ENCODE assay signal across 16 cellular contexts in genomic region chr9:92647671-92648446, GRCh38. TPM values are rescaled to one million over a fixed set of nuclear protein-coding genes. Genes with fewer than 3 reads are reported as not detected.
A peak's percentile ranks its signal among the peaks of the same experiment; 100 is the strongest.
DNase-seq lines count a peak whose midpoint lies in the region; ATAC-seq, FAIRE-seq and TF ChIP-seq lines count a peak whose summit lies in the region.
"Had no signal": no experiment of that assay in that cellular context is flagged by ENCODE, and none has a peak within 500 bp of the region (broad histone marks: within the 10 kb centered on the region; RNA-seq: fewer than 3 reads in every experiment).

No MANE protein-coding gene starts in this region.

- H3K27me3 ChIP-seq in right atrium auricular region: no peaks in the 10 kb centered on the region
- H3K27me3 ChIP-seq in spleen (replicated peaks in 1 of 7): no peaks in the 10 kb centered on the region
- H3K27me3 ChIP-seq in colonic mucosa: no peaks in the 10 kb centered on the region

- H3K4me3 Mint-ChIP-seq in T-helper 17 cell: no peak overlapping the region

- no peaks in the 10 kb centered on the region for H3K9me3 ChIP-seq in right atrium auricular region
- H3K9me3 ChIP-seq in kidney (ENCODE audit: control insufficient read depth in 1 of 2, low read length in 2 of 2): peaks cover 0 to 3% of the 10 kb centered on the region in 2 donors
- H3K9me3 ChIP-seq in spleen: peaks cover 0 to 18% (median 14%) of the 10 kb centered on the region in 8 donors
- H3K9me3 ChIP-seq in colonic mucosa: no peaks in the 10 kb centered on the region
- no peaks in the 10 kb centered on the region for H3K9me3 ChIP-seq in T-helper 17 cell (ENCODE audit: control insufficient read depth, low read length, poor library complexity, severe bottlenecking)
- H3K9me3 ChIP-seq: A549 had no signal

- DNase-seq in right atrium auricular region (ENCODE audit: low spot score) (peak; percentile 52), Right ventricle myocardium inferior (ENCODE audit: missing footprints) (no peak), kidney (peak; percentile 31), spleen (peak; percentile 31), colonic mucosa (no peak), GM13976 (ENCODE audit: low spot score) (no peak), T-helper 17 cell (no peak)
- DNase-seq: DMS79 treated with DMSO at 0.1 percent for 48 hours, Kasumi-1, NCI-H1105 treated with DMSO at 0.1 percent for 48 hours, NCI-H1694 treated with DMSO at 0.1 percent for 48 hours, NCI-H345, NCI-H69 had no signal

- H3K9ac ChIP-seq in kidney (ENCODE audit: low read length in 2 of 2): no peak overlapping the region
- H3K9ac ChIP-seq in colonic mucosa (ENCODE audit: low read depth in 2 of 2, low read length in 2 of 2): no peak overlapping the region

- no peak for TF ChIP-seq POLR2A in spleen (IDR thresholded peaks at IDR 0.05)

- WGBS in spleen, 5 donors: 91 to 97% (median 94%) methylated on average over 11 of the region's 11 CpGs

- no peaks in the 10 kb centered on the region for H3K27me3 Mint-ChIP-seq in T-helper 17 cell
- H3K27me3 Mint-ChIP-seq: IgD-negative memory B cell had no signal

- ATAC-seq in Right ventricle myocardium inferior (no peak), T-helper 17 cell (no peak)
- ATAC-seq: HCT116 had no signal

- H3K27ac Mint-ChIP-seq in T-helper 17 cell: no peak overlapping the region
- H3K27ac Mint-ChIP-seq: IgD-negative memory B cell had no signal

- H3K4me3 ChIP-seq in right atrium auricular region (no peak overlapping the region), kidney (ENCODE audit: low read length in 2 of 2) (no peak overlapping the region), spleen (no peak overlapping the region), colonic mucosa (no peak overlapping the region)
- H3K4me3 ChIP-seq: A549 had no signal

- TF ChIP-seq CTCF in right atrium auricular region (IDR thresholded peaks at IDR 0.05): no peak
- TF ChIP-seq CTCF in kidney (IDR thresholded peaks at IDR 0.05; ENCODE audit: borderline replicate concordance, extremely low read depth, insufficient read depth): no peak
- no peak for TF ChIP-seq CTCF in spleen (IDR thresholded peaks at IDR 0.05 in 8 of 11, conservative IDR thresholded peaks at IDR 0.05 in 3 of 11)
- no peak for TF ChIP-seq CTCF in colonic mucosa (IDR thresholded peaks at IDR 0.05)
- TF ChIP-seq CTCF in GM13976 (IDR thresholded peaks at IDR 0.05; ENCODE audit: borderline replicate concordance, control extremely low read depth, extremely low read depth, insufficient read depth, missing control alignments): no peak

- H3K36me3 ChIP-seq in right atrium auricular region (peaks cover 69% of the 10 kb centered on the region), kidney (ENCODE audit: control insufficient read depth in 1 of 2, insufficient read depth in 2 of 2, low read length in 2 of 2) (peaks cover 21 to 30% of the 10 kb centered on the region in 2 donors), spleen (peaks cover 9 to 100% (median 85%) of the 10 kb centered on the region in 6 donors), colonic mucosa (no peaks in the 10 kb centered on the region)

- peaks cover 28% of the 10 kb centered on the region for H3K36me3 Mint-ChIP-seq in T-helper 17 cell (ENCODE audit: low read depth)

- no peaks in the 10 kb centered on the region for H3K4me1 Mint-ChIP-seq in T-helper 17 cell

- FAIRE-seq in kidney (lab: Jason Lieb, UNC): no peak
- FAIRE-seq: A549 had no signal

- no peak overlapping the region for H3K27ac ChIP-seq in right atrium auricular region
- H3K27ac ChIP-seq in kidney (ENCODE audit: low read depth in 2 of 2, low read length in 2 of 2): no peak overlapping the region
- H3K27ac ChIP-seq in spleen: no peak overlapping the region
- no peak overlapping the region for H3K27ac ChIP-seq in colonic mucosa
- H3K27ac ChIP-seq: A549 had no signal

- intact Hi-C loops in Right ventricle myocardium inferior (cut with DNase I): no loop called here
- intact Hi-C loops in kidney (cut with DNase I): no loop called here
- intact Hi-C loops in spleen (cut with DNase I; ENCODE audit: low total_unique reads): no loop called here
- intact Hi-C loops in colonic mucosa (cut with DNase I): loop anchor here (10.0 kb wide), 1 partner anchor 57 kb away; no protein-coding TSS in a partner anchor

- H3K4me1 ChIP-seq in right atrium auricular region: peaks cover 0 to 16% of the 10 kb centered on the region in 2 donors
- no peaks in the 10 kb centered on the region for H3K4me1 ChIP-seq in kidney (ENCODE audit: control insufficient read depth in 1 of 2, insufficient read depth in 1 of 2, low read depth in 1 of 2, low read length in 2 of 2)
- H3K4me1 ChIP-seq in spleen: no peaks in the 10 kb centered on the region
- H3K4me1 ChIP-seq in colonic mucosa: no peaks in the 10 kb centered on the region
- H3K4me1 ChIP-seq: A549 had no signal

- in situ Hi-C loops in GM13976 (cut with MboI; ENCODE audit: low sequenced_read_pairs, unreplicated experiment): no loop called here

RNA-seq across cellular contexts. Expression of gene IPPK, which starts 22.1 kb away (rescaled TPM):
- total RNA-seq in right atrium auricular region: 10 to 100 TPM in 1 of 2 donors, 1 to 10 TPM in 1; 8.9 to 13.1 TPM
- total RNA-seq in Right ventricle myocardium inferior: 5.9 TPM
- 7.3 TPM for total RNA-seq in kidney
- polyA plus RNA-seq in kidney (ENCODE audit: insufficient read depth, low read depth, low replicate concordance): 10.2 TPM
- total RNA-seq in spleen: 10 to 100 TPM in 6 of 7 donors, 1 to 10 TPM in 1; 10.0 to 14.6 (median 12.1) TPM
- 1 to 10 TPM; 6.1 to 7.9 (median 6.4) TPM for polyA plus RNA-seq in spleen
- 1 to 10 TPM; 8.2 to 8.4 TPM for total RNA-seq in colonic mucosa
- 1 to 10 TPM; 6.3 to 7.1 TPM for total RNA-seq in T-helper 17 cell

Comparison
In these comparisons a context has a peak if more than half of its experiments do, and no peak if none do; other contexts are left out.
1. DNase-seq: peak in right atrium auricular region (single experiment), kidney (single experiment) and spleen (single experiment); none in Right ventricle myocardium inferior (single experiment), colonic mucosa (single experiment), GM13976 (single experiment) and T-helper 17 cell (0 of 3).